ENCODE assay signal across 16 cellular contexts in the genomic region with DNA sequence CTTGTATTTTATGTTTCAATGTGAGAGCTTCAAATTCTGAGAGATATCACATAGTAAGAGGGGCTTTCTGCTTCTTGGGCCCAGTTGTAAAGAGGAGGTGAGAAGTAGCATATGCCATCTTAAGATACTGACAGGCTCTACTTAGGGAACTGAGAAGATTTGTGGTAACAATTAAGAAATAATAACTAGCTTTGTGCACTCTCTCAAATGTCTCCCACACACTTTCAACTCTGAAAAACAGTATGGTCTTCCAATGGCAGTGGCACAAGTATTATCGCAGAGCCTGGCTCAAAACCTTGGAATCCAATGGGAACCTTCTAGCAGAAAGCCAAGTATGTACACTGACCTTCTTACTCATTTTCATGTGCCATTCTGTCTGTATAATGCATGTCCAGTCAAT.
DNase-seq lines count a peak whose midpoint lies in the region; ATAC-seq, FAIRE-seq and TF ChIP-seq lines count a peak whose summit lies in the region.
"Had no signal": no experiment of that assay in that cellular context is flagged by ENCODE, and none has a peak within 500 bp of the region (broad histone marks: within the 10 kb centered on the region; RNA-seq: fewer than 3 reads in every experiment).

No MANE protein-coding gene starts in this region.

- no peak for TF ChIP-seq CTCF in choroid plexus epithelial cell (conservative IDR thresholded peaks at IDR 0.05; ENCODE audit: low read depth, low read length)

- no peak for FAIRE-seq in GM12891 (lab: Jason Lieb, UNC)

- no peak for TF ChIP-seq POLR2A in GM12891 (IDR thresholded peaks at IDR 0.05; ENCODE audit: low read depth, low read length)

- H3K4me3 ChIP-seq in choroid plexus epithelial cell (ENCODE audit: low read depth, low read length): no peak overlapping the region
- H3K4me3 ChIP-seq: BLaER1 treated with 17β-estradiol and CSF1 and Interleukin-3, amounts not matched to agents 10 nM and 100 nM; SK-N-MC had no signal

- DNase-seq in GM12891 (ENCODE audit: insufficient read length, low spot score) (no peak), choroid plexus epithelial cell (ENCODE audit: low read depth) (peak; percentile 10), SIG-M5 treated with dmso at 0.1 percent for 504 hours (lab: John Stamatoyannopoulos, UW; ENCODE audit: unreplicated experiment) (no peak), NCI-H146 treated with DMSO at 0.1 percent for 48 hours (lab: John Stamatoyannopoulos, UW; ENCODE audit: unreplicated experiment) (no peak), foreskin melanocyte (no peak)
- DNase-seq: GF-D8, MV-4-11, NCI-H146, NCI-H69, T-helper 1 cell had no signal

- peak; percentile 66 for ATAC-seq in GM19351 (IDR thresholded peaks at IDR 0.05; ENCODE audit: unreplicated experiment)
- peak; percentile 59 for ATAC-seq in HG03432 (IDR thresholded peaks at IDR 0.05; ENCODE audit: unreplicated experiment)
- ATAC-seq in GM19324 (IDR thresholded peaks at IDR 0.05; ENCODE audit: low FRiP score, unreplicated experiment): no peak
- ATAC-seq: PC-3 had no signal

TF ChIP-seq in GM12891, 5 proteins besides CTCF, POLR2A, EP300 and RAD21:
- TF ChIP-seq PAX5 (IDR thresholded peaks at IDR 0.05; ENCODE audit: insufficient read depth, low read length, severe bottlenecking) (no peak), POLR2AphosphoS5 (IDR thresholded peaks at IDR 0.05; ENCODE audit: low read depth, low read length) (no peak), SPI1 (IDR thresholded peaks at IDR 0.05; ENCODE audit: low read depth, low read length) (peak; percentile 85)
